8 cellular contexts compared by ENCODE assay signal in genomic region chr14:35046751-35047536, GRCh38. TPM values are rescaled to one million over a fixed set of nuclear protein-coding genes. Genes with fewer than 3 reads are reported as not detected.
DNase-seq lines count a peak whose midpoint lies in the region; ATAC-seq and TF ChIP-seq lines count a peak whose summit lies in the region.

No MANE protein-coding gene starts in this region.

- ATAC-seq in HG02759 (IDR thresholded peaks at IDR 0.05; ENCODE audit: unreplicated experiment): peak; percentile 17
- peak; percentile 16 for ATAC-seq in gastroesophageal sphincter

- TF ChIP-seq EP300 in gastroesophageal sphincter (IDR thresholded peaks at IDR 0.05): no peak
- no peak for TF ChIP-seq EP300 in ovary (IDR thresholded peaks at IDR 0.05)

- peaks cover 47% of the 10 kb centered on the region for H3K36me3 Mint-ChIP-seq in activated T-cell treated with anti-CD3 and anti-CD28 coated beads, Interleukin-2, amount 50 U/mL, for 24 hours (ENCODE audit: low read depth)

- peak overlapping the region; percentile 99 for H3K27ac Mint-ChIP-seq in activated T-cell treated with anti-CD3 and anti-CD28 coated beads, Interleukin-2, amount 50 U/mL, for 24 hours

- H3K4me3 ChIP-seq in NB4 (ENCODE audit: low read depth, low read length) (peak overlapping the region; percentile 63), gastroesophageal sphincter (peak overlapping the region; percentile 72 to 93), ovary (peak overlapping the region; percentile 77)

- no peaks in the 10 kb centered on the region for H3K27me3 Mint-ChIP-seq in activated T-cell treated with anti-CD3 and anti-CD28 coated beads, Interleukin-2, amount 50 U/mL, for 24 hours

- 28 to 45% methylated on average over 12 to 14 of the region's 23 CpGs for WGBS in gastroesophageal sphincter (ENCODE audit: low coverage in 1 of 2), 2 donors
- 22 to 24% (median 24%) methylated on average over 23 of the region's 23 CpGs for whole genome bisulfite sequencing in ovary, 3 donors

- TF ChIP-seq CTCF in NB4 (IDR thresholded peaks at IDR 0.05; ENCODE audit: low read depth, low read length) (no peak), gastroesophageal sphincter (IDR thresholded peaks at IDR 0.05) (no peak), ovary (IDR thresholded peaks at IDR 0.05) (no peak)

- no peak for TF ChIP-seq POLR2A in NB4 (IDR thresholded peaks at IDR 0.05; ENCODE audit: extremely low read depth, insufficient read length)
- TF ChIP-seq POLR2A in gastroesophageal sphincter (IDR thresholded peaks at IDR 0.05): no peak
- no peak for TF ChIP-seq POLR2A in ovary (IDR thresholded peaks at IDR 0.05)

- peak; percentile 8 for DNase-seq in stimulated activated CD8-positive, alpha-beta memory T cell treated with anti-CD3 and anti-CD28 coated beads, Interleukin-12 subunit alpha, Interleukin-12 subunit beta, amount 100 ng/mL, for 1 hour (ENCODE audit: low read depth)
- DNase-seq in stimulated activated CD8-positive, alpha-beta memory T cell treated with anti-CD3 and anti-CD28 coated beads, Interleukin-4, amount 100 ng/mL, for 48 hours: no peak
- DNase-seq in NB4 (ENCODE audit: low read depth) (peak; percentile 15), ovary (no peak), globus pallidus (ENCODE audit: low spot score) (no peak)
- no peak for DNase-seq in activated T-cell treated with anti-CD3 and anti-CD28 coated beads, Interleukin-2, amount 50 U/mL, for 24 hours

- no peaks in the 10 kb centered on the region for H3K9me3 Mint-ChIP-seq in activated T-cell treated with anti-CD3 and anti-CD28 coated beads, Interleukin-2, amount 50 U/mL, for 24 hours

- peaks cover 0 to 48% (median 7%) of the 10 kb centered on the region in 3 donors for H3K4me1 ChIP-seq in gastroesophageal sphincter
- no peaks in the 10 kb centered on the region for H3K4me1 ChIP-seq in ovary (ENCODE audit: insufficient read depth)

- H3K27me3 ChIP-seq in gastroesophageal sphincter (no peaks in the 10 kb centered on the region), ovary (no peaks in the 10 kb centered on the region)

- intact Hi-C loops in ovary (cut with DNase I): loop anchor here in 2 of 4 donors (5.0 to 10.0 kb wide), 2 partner anchors 65 to 368 kb away; partner anchors contain the start of gene SRP54 (in 1 of the 2)

- H3K9me3 ChIP-seq in gastroesophageal sphincter (no peaks in the 10 kb centered on the region), ovary (no peaks in the 10 kb centered on the region)

- H3K4me1 Mint-ChIP-seq in activated T-cell treated with anti-CD3 and anti-CD28 coated beads, Interleukin-2, amount 50 U/mL, for 24 hours (ENCODE audit: low read depth): peaks cover 31% of the 10 kb centered on the region

- peaks cover 0 to 11% of the 10 kb centered on the region in 2 donors for H3K36me3 ChIP-seq in gastroesophageal sphincter
- H3K36me3 ChIP-seq in ovary: no peaks in the 10 kb centered on the region

- peak overlapping the region; percentile 91 for H3K4me3 Mint-ChIP-seq in activated T-cell treated with anti-CD3 and anti-CD28 coated beads, Interleukin-2, amount 50 U/mL, for 24 hours

- H3K27ac ChIP-seq in gastroesophageal sphincter: peak overlapping the region; percentile 94 to 99 (median 97)
- H3K27ac ChIP-seq in ovary: peak overlapping the region; percentile 48 to 92

RNA-seq across cellular contexts. Expression of gene FAM177A1, which starts 0.9 kb away (rescaled TPM):
- total RNA-seq in gastroesophageal sphincter (10 to 100 TPM; 42.4 to 70.0 (median 60.1) TPM), ovary (10 to 100 TPM; 15.7 to 45.9 (median 35.5) TPM)
- 10 to 100 TPM; 26.2 to 46.8 TPM for polyA plus RNA-seq in ovary

Comparison
In these comparisons a context has a peak if more than half of its experiments do, and no peak if none do; other contexts are left out.
1. DNase-seq: peak in stimulated activated CD8-positive, alpha-beta memory T cell treated with anti-CD3 and anti-CD28 coated beads, Interleukin-12 subunit alpha, Interleukin-12 subunit beta, amount 100 ng/mL, for 1 hour (single experiment) and NB4 (single experiment); none in stimulated activated CD8-positive, alpha-beta memory T cell treated with anti-CD3 and anti-CD28 coated beads, Interleukin-4, amount 100 ng/mL, for 48 hours (single experiment), activated T-cell treated with anti-CD3 and anti-CD28 coated beads, Interleukin-2, amount 50 U/mL, for 24 hours (single experiment), ovary (0 of 5) and globus pallidus (single experiment).
2. Peak in every context shown above with its lines, with median percentiles within 50 percentile points of each other: H3K4me3 ChIP-seq.